ENCODE assay signal across 8 cellular contexts in the genomic region with DNA sequence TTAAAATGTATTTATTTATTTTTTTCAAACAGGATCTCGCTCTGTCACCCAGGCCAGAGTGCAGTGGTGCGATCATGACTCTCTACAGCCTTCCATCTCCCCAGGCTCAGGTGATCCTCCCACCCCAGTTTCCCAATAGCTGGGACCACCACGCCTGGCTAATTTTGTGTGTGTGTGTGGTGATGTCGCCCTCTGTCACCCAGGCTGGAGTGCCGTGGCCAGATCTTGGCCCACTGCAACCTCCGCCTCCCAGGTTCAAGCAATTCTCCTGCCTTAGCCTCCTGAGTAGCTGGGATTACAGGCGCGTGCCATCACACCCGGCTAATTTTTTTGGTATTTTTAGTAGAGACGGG. TPM values are rescaled to one million over a fixed set of nuclear protein-coding genes. Genes with fewer than 3 reads are reported as not detected.
DNase-seq lines count a peak whose midpoint lies in the region; ATAC-seq, FAIRE-seq and TF ChIP-seq lines count a peak whose summit lies in the region.
"Not testable (repeated sequence)": the region's sequence is repeated elsewhere in the genome, so short reads cannot be mapped to it uniquely, and the experiment has no call there.

No MANE protein-coding gene starts in this region.

- not testable (repeated sequence) for TF ChIP-seq POLR2A in gastrocnemius medialis (IDR thresholded peaks at IDR 0.05)

- H3K27ac ChIP-seq in 22Rv1 = 0 out of 2 replicates have a peak overlapping the region, but pooled peaks have one; percentile 4
- not testable (repeated sequence) for H3K27ac ChIP-seq in GM23248; PC-3 (ENCODE audit: low read length); heart right ventricle; gastrocnemius medialis

- peak overlapping the region; percentile 14 for H3K4me3 Mint-ChIP-seq in activated CD8-positive, alpha-beta memory T cell treated with anti-CD3 and anti-CD28 coated beads, Interleukin-2, amount 10 ng/mL, durations not matched to agents 7 days and 5 days
- H3K4me3 Mint-ChIP-seq in naive B cell = peak overlapping the region; percentile 74 to 90 (median 84)

- CTCF ChIA-PET in PC-3 (lab: Charles Lee) = not testable (repeated sequence)
- CTCF ChIA-PET in activated CD8-positive, alpha-beta memory T cell treated with anti-CD3 and anti-CD28 coated beads, Interleukin-2, amount 10 ng/mL, durations not matched to agents 7 days and 5 days (lab: Charles Lee) = interaction anchor here (1.2 to 2.4 kb wide), 2 partner anchors 20 to 89 kb away, joined by 5 to 6 read pairs; no protein-coding TSS in a partner anchor

- not testable (repeated sequence) for H3K27me3 ChIP-seq in GM23248 (replicated peaks; ENCODE audit: insufficient read depth); PC-3 (ENCODE audit: low read length); bronchial epithelial cell (ENCODE audit: control insufficient read depth, insufficient read depth, low read length)
- H3K27me3 ChIP-seq in heart right ventricle = peaks cover 0 to 13% (median 0%) of the 10 kb centered on the region in 7 donors
- H3K27me3 ChIP-seq in gastrocnemius medialis = peaks cover 3 to 12% (median 8%) of the 10 kb centered on the region in 3 donors

- not testable (repeated sequence) for H3F3A ChIP-seq in GM23248 (ENCODE audit: insufficient read depth); PC-3 (ENCODE audit: low read length, unreplicated experiment)

- H3K36me3 ChIP-seq in GM23248 (ENCODE audit: low read depth); PC-3 (ENCODE audit: low read depth, low read length); bronchial epithelial cell (ENCODE audit: control insufficient read depth, insufficient read depth, low read length); heart right ventricle; gastrocnemius medialis: not testable (repeated sequence)

- H3K4me1 ChIP-seq in GM23248 (ENCODE audit: insufficient read depth); gastrocnemius medialis: not testable (repeated sequence)
- peaks cover 56% of the 10 kb centered on the region for H3K4me1 ChIP-seq in PC-3 (ENCODE audit: insufficient read depth, low read length)
- peaks cover 3 to 32% (median 18%) of the 10 kb centered on the region in 9 donors for H3K4me1 ChIP-seq in heart right ventricle

- H3K36me3 Mint-ChIP-seq in activated CD8-positive, alpha-beta memory T cell treated with anti-CD3 and anti-CD28 coated beads, Interleukin-2, amount 10 ng/mL, durations not matched to agents 7 days and 5 days; naive B cell: not testable (repeated sequence)

- not testable (repeated sequence) for H3K9me3 ChIP-seq in GM23248 (ENCODE audit: low read depth); PC-3 (ENCODE audit: low read length); heart right ventricle; gastrocnemius medialis

- DNase-seq in GM23248; PC-3; activated CD8-positive, alpha-beta memory T cell treated with anti-CD3 and anti-CD28 coated beads, Interleukin-2, amount 10 ng/mL, durations not matched to agents 7 days and 5 days; bronchial epithelial cell (ENCODE audit: low read depth); heart right ventricle; naive B cell; gastrocnemius medialis: not testable (repeated sequence)

- H3K4me2 ChIP-seq in GM23248 (ENCODE audit: unreplicated experiment) = peak overlapping the region; percentile 38
- peak overlapping the region; percentile 75 for H3K4me2 ChIP-seq in PC-3 (ENCODE audit: low read length)

- H4K20me1 ChIP-seq in GM23248 (ENCODE audit: insufficient read depth); PC-3 (ENCODE audit: low read length): not testable (repeated sequence)

- H3K9me3 Mint-ChIP-seq in activated CD8-positive, alpha-beta memory T cell treated with anti-CD3 and anti-CD28 coated beads, Interleukin-2, amount 10 ng/mL, durations not matched to agents 7 days and 5 days (ENCODE audit: low read depth); naive B cell: not testable (repeated sequence)

- not testable (repeated sequence) for H3K79me2 ChIP-seq in GM23248 (ENCODE audit: insufficient read depth)
- H3K79me2 ChIP-seq in PC-3 (ENCODE audit: low read length) = peaks cover 21% of the 10 kb centered on the region; the same call in 1 of the 2 replicates

- FAIRE-seq in bronchial epithelial cell (lab: Jason Lieb, UNC) = not testable (repeated sequence)

- WGBS in GM23248 (ENCODE audit: low coverage in 1 of 2, low lambda C conversion rate in 2 of 2, missing lambda C conversion rate in 2 of 2), 2 experiments = 75 to 78% methylated on average over 10 of the region's 10 CpGs
- WGBS in heart right ventricle, 2 donors = 67 to 75% methylated on average over 10 of the region's 10 CpGs

- not testable (repeated sequence) for H3K9ac ChIP-seq in GM23248
- H3K9ac ChIP-seq in PC-3 (ENCODE audit: low read length) = peak overlapping the region; percentile 62; the same call in 1 of the 2 replicates

- TF ChIP-seq CTCF in 22Rv1 (IDR thresholded peaks at IDR 0.05); PC-3 (conservative IDR thresholded peaks at IDR 0.05; ENCODE audit: low read depth, low read length); bronchial epithelial cell (IDR thresholded peaks at IDR 0.05; ENCODE audit: insufficient read depth, low read length, severe bottlenecking); heart right ventricle (IDR thresholded peaks at IDR 0.05); gastrocnemius medialis (IDR thresholded peaks at IDR 0.05 in 4 of 5, conservative IDR thresholded peaks at IDR 0.05 in 1 of 5): not testable (repeated sequence)

- H3K9me2 ChIP-seq in GM23248 (ENCODE audit: insufficient read depth); PC-3 (replicated peaks; ENCODE audit: low read length): not testable (repeated sequence)

- intact Hi-C loops in PC-3 (cut with micrococcal nuclease); heart right ventricle (cut with DNase I); gastrocnemius medialis (cut with DNase I; ENCODE audit: low total_unique reads): not testable (repeated sequence)

- in situ Hi-C loops in GM23248 (cut with MboI); gastrocnemius medialis (cut with MboI; ENCODE audit: low sequenced_read_pairs in 4 of 4): not testable (repeated sequence)

- TSS peak; percentile 34 for BruUV-seq in PC-3 (replicated peaks; lab: Mats Ljungman, UMichigan)

- ATAC-seq in PC-3; activated CD8-positive, alpha-beta memory T cell treated with anti-CD3 and anti-CD28 coated beads, Interleukin-2, amount 10 ng/mL, durations not matched to agents 7 days and 5 days; heart right ventricle; naive B cell (ENCODE audit: low read depth in 2 of 2); gastrocnemius medialis: not testable (repeated sequence)

- not testable (repeated sequence) for H3K4me3 ChIP-seq in GM23248
- H3K4me3 ChIP-seq in PC-3 (ENCODE audit: low read length) = 0 out of 2 replicates have a peak overlapping the region, but pooled peaks have one; percentile 70
- peak overlapping the region; percentile 56 for H3K4me3 ChIP-seq in bronchial epithelial cell (ENCODE audit: low read depth, low read length)
- peak overlapping the region in 9 of 10 donors; percentile 42 to 61 (median 56) for H3K4me3 ChIP-seq in heart right ventricle
- H3K4me3 ChIP-seq in gastrocnemius medialis = peak overlapping the region in 3 of 4 donors; percentile 34 to 38 (median 38)

- peaks cover 11% of the 10 kb centered on the region for H3K4me1 Mint-ChIP-seq in activated CD8-positive, alpha-beta memory T cell treated with anti-CD3 and anti-CD28 coated beads, Interleukin-2, amount 10 ng/mL, durations not matched to agents 7 days and 5 days
- peaks cover 23 to 42% (median 30%) of the 10 kb centered on the region in 3 donors for H3K4me1 Mint-ChIP-seq in naive B cell

- peaks cover 26% of the 10 kb centered on the region for H3K27me3 Mint-ChIP-seq in activated CD8-positive, alpha-beta memory T cell treated with anti-CD3 and anti-CD28 coated beads, Interleukin-2, amount 10 ng/mL, durations not matched to agents 7 days and 5 days
- peaks cover 0 to 15% (median 3%) of the 10 kb centered on the region in 3 donors for H3K27me3 Mint-ChIP-seq in naive B cell

- H3K27ac Mint-ChIP-seq in activated CD8-positive, alpha-beta memory T cell treated with anti-CD3 and anti-CD28 coated beads, Interleukin-2, amount 10 ng/mL, durations not matched to agents 7 days and 5 days = not testable (repeated sequence)
- peak overlapping the region in 5 of 6 donors; percentile 43 to 91 (median 74) for H3K27ac Mint-ChIP-seq in naive B cell

- not testable (repeated sequence) for H2AFZ ChIP-seq in GM23248; PC-3 (ENCODE audit: low read length)

- POLR2A ChIA-PET in PC-3 (lab: Charles Lee; ENCODE audit: unreplicated experiment) = not testable (repeated sequence)

RNA-seq across cellular contexts. Expression of a gene that starts 12.3 kb away (rescaled TPM):
- total RNA-seq in GM23248 (2014; rRNA removed; shearing (Covaris generic)) = 20.4 and 21.7 TPM in 2 replicates
- polyA plus RNA-seq in GM23248 (2016; fragmentation: Nextera tagmentation; extraction: Ambion mirVana) (8.0 and 8.8 TPM in 2 replicates), heart right ventricle (1 to 10 TPM; 7.8 to 9.3 TPM), naive B cell (ENCODE audit: low read depth in 6 of 6) (not detected)
- total RNA-seq in PC-3 (2014; rRNA removed) (459 and 567 TPM in 2 replicates), bronchial epithelial cell (117 and 144 TPM in 2 replicates), heart right ventricle (10 to 100 TPM in 9 of 10 donors, 1 to 10 TPM in 1; 8.3 to 25.1 (median 11.9) TPM), gastrocnemius medialis (1 to 10 TPM; 1.2 to 6.4 (median 2.9) TPM)
- not detected for total RNA-seq in activated CD8-positive, alpha-beta memory T cell treated with anti-CD3 and anti-CD28 coated beads, Interleukin-2, amount 10 ng/mL, durations not matched to agents 7 days and 5 days

RNA-seq across cellular contexts. Expression of a gene that starts 44.3 kb away (rescaled TPM):
- 8.6 and 12.1 TPM in 2 replicates for total RNA-seq in GM23248 (2014; rRNA removed; shearing (Covaris generic))
- 13.3 and 14.2 TPM in 2 replicates for polyA plus RNA-seq in GM23248 (2016; fragmentation: Nextera tagmentation; extraction: Ambion mirVana)
- total RNA-seq in PC-3 (2014; rRNA removed) = 13.8 and 28.1 TPM in 2 replicates
- 1 to 10 TPM; 5.3 to 6.0 TPM for total RNA-seq in activated CD8-positive, alpha-beta memory T cell treated with anti-CD3 and anti-CD28 coated beads, Interleukin-2, amount 10 ng/mL, durations not matched to agents 7 days and 5 days
- total RNA-seq in bronchial epithelial cell = 3.2 and 6.1 TPM in 2 replicates
- 1 to 10 TPM in 7 of 10 donors, under 1 TPM in 3; 0.49 to 3.0 (median 1.6) TPM for total RNA-seq in heart right ventricle
- 1 to 10 TPM; 1.9 to 5.4 TPM for polyA plus RNA-seq in heart right ventricle
- 10 to 100 TPM in 2 of 6 donors, 1 to 10 TPM in 4; 7.0 to 10.8 (median 8.1) TPM for polyA plus RNA-seq in naive B cell (ENCODE audit: low read depth in 6 of 6)
- 1 to 10 TPM in 3 of 4 donors, under 1 TPM in 1; 0.68 to 3.0 (median 2.3) TPM for total RNA-seq in gastrocnemius medialis
